ENCODE assay signal across 21 cellular contexts in genomic region chr14:105600939-105601359, GRCh38.
DNase-seq lines count a peak whose midpoint lies in the region; ATAC-seq and TF ChIP-seq lines count a peak whose summit lies in the region.
"Had no signal": no experiment of that assay in that cellular context is flagged by ENCODE, and none has a peak within 500 bp of the region (broad histone marks: within the 10 kb centered on the region; RNA-seq: fewer than 3 reads in every experiment).

No MANE protein-coding gene starts in this region.

- H3K9me3 Mint-ChIP-seq in CD14-positive monocyte, result peaks cover 0 to 5% (median 0%) of the 10 kb centered on the region in 7 donors
- H3K9me3 Mint-ChIP-seq: CD4-positive, alpha-beta T cell had no signal

- H3K27me3 Mint-ChIP-seq in CD14-positive monocyte (ENCODE audit: low read depth in 3 of 3), result peaks cover 0 to 3% (median 0%) of the 10 kb centered on the region in 3 donors
- H3K27me3 Mint-ChIP-seq: CD4-positive, alpha-beta T cell had no signal

- H3K4me3 Mint-ChIP-seq in CD14-positive monocyte, result no peak overlapping the region
- H3K4me3 Mint-ChIP-seq: CD4-positive, alpha-beta T cell; H9 had no signal

- TF ChIP-seq POLR2A in spleen (IDR thresholded peaks at IDR 0.05), result no peak

- no peak for ATAC-seq in HG03039 (IDR thresholded peaks at IDR 0.05; ENCODE audit: unreplicated experiment)
- no peak for ATAC-seq in HG03469 (IDR thresholded peaks at IDR 0.05; ENCODE audit: unreplicated experiment)

- H3K27ac ChIP-seq in hepatocyte, result no peak overlapping the region
- H3K27ac ChIP-seq in spleen, result no peak overlapping the region
- H3K27ac ChIP-seq: GM23248, KMS-11 had no signal

- DNase-seq in CD14-positive monocyte (ENCODE audit: low spot score), result peak; percentile 32
- DNase-seq in HuH-7 (ENCODE audit: low spot score), result peak; percentile 27
- peak; percentile 1 for DNase-seq in hepatocyte (ENCODE audit: low spot score)
- peak; percentile 68 for DNase-seq in spleen
- no peak for DNase-seq in activated CD4-positive, CD25-positive, alpha-beta regulatory T cell (lab: John Stamatoyannopoulos, UW)
- DNase-seq: CD4-positive, alpha-beta T cell; DND-41; GM23248; IMR-90; NCI-H1105; NCI-H146; NCI-H2029 treated with DMSO at 0.1 percent for 48 hours; NCI-H345; NCI-H524; NCI-H774; OCI-M1; Right ventricle myocardium superior had no signal

- H3K27me3 ChIP-seq in hepatocyte (no peaks in the 10 kb centered on the region), spleen (replicated peaks in 1 of 7) (no peaks in the 10 kb centered on the region)

- no peaks in the 10 kb centered on the region for H3K9me2 ChIP-seq in hepatocyte (replicated peaks; ENCODE audit: insufficient read depth)

- peaks cover 4% of the 10 kb centered on the region for H3K4me1 Mint-ChIP-seq in CD14-positive monocyte
- H3K4me1 Mint-ChIP-seq: H9 had no signal

- no peak overlapping the region for H3K4me2 ChIP-seq in hepatocyte
- H3K4me2 ChIP-seq: KMS-11 had no signal

- H3K4me1 ChIP-seq in hepatocyte (ENCODE audit: insufficient read depth) (no peaks in the 10 kb centered on the region), spleen (no peaks in the 10 kb centered on the region)

- H3K9me3 ChIP-seq in hepatocyte (ENCODE audit: low read depth) (no peaks in the 10 kb centered on the region), spleen (no peaks in the 10 kb centered on the region)

- no peak overlapping the region for H3K27ac Mint-ChIP-seq in CD14-positive monocyte
- H3K27ac Mint-ChIP-seq: CD4-positive, alpha-beta T cell; H9 had no signal

- H2AFZ ChIP-seq in hepatocyte, result no peak overlapping the region
- H2AFZ ChIP-seq: GM23248 had no signal

- no peaks in the 10 kb centered on the region for H3K36me3 Mint-ChIP-seq in CD14-positive monocyte

- intact Hi-C loops in CD14-positive monocyte (cut with micrococcal nuclease) (no loop called here), spleen (cut with DNase I; ENCODE audit: low total_unique reads) (no loop called here)

- H3K4me3 ChIP-seq in hepatocyte (no peak overlapping the region), spleen (no peak overlapping the region)
- H3K4me3 ChIP-seq: GM23248 had no signal

- no peak for TF ChIP-seq CTCF in CD14-positive monocyte (IDR thresholded peaks at IDR 0.05)
- no peak for TF ChIP-seq CTCF in hepatocyte (IDR thresholded peaks at IDR 0.05; ENCODE audit: poor library complexity)
- TF ChIP-seq CTCF in spleen (IDR thresholded peaks at IDR 0.05 in 8 of 11, conservative IDR thresholded peaks at IDR 0.05 in 3 of 11), result no peak

- 79% methylated on average over 14 of the region's 19 CpGs for WGBS in hepatocyte (ENCODE audit: low lambda C conversion rate, missing lambda C conversion rate)
- 82 to 90% (median 85%) methylated on average over 18 to 19 of the region's 19 CpGs for WGBS in spleen, 5 donors

- H3K36me3 ChIP-seq in hepatocyte (replicated peaks; ENCODE audit: insufficient read depth, low read depth) (no peaks in the 10 kb centered on the region), spleen (no peaks in the 10 kb centered on the region)

- no peaks in the 10 kb centered on the region for H4K20me1 ChIP-seq in hepatocyte (ENCODE audit: insufficient read depth, poor library complexity, severe bottlenecking)

- no peaks in the 10 kb centered on the region for H3K79me2 ChIP-seq in hepatocyte

Comparison
In these comparisons a context has a peak if more than half of its experiments do, and no peak if none do; other contexts are left out.
1. DNase-seq: peak in CD14-positive monocyte (single experiment), HuH-7 (single experiment), hepatocyte (single experiment) and spleen (single experiment); none in activated CD4-positive, CD25-positive, alpha-beta regulatory T cell (0 of 4).